In genomic region chr3:99012051-99012450, GRCh38 we compare ENCODE assay signal across 11 cellular contexts.
DNase-seq lines count a peak whose midpoint lies in the region; ATAC-seq, FAIRE-seq and TF ChIP-seq lines count a peak whose summit lies in the region.
"Had no signal": no experiment of that assay in that cellular context is flagged by ENCODE, and none has a peak within 500 bp of the region (broad histone marks: within the 10 kb centered on the region; RNA-seq: fewer than 3 reads in every experiment).

No MANE protein-coding gene starts in this region.

- CTCF ChIA-PET in activated CD4-positive, alpha-beta T cell treated with anti-CD3 and anti-CD28 coated beads, Interleukin-2, amount 10 ng/mL, durations not matched to agents 7 days and 5 days (lab: Charles Lee): no interaction called here

- no peaks in the 10 kb centered on the region for H3K27me3 Mint-ChIP-seq in activated CD4-positive, alpha-beta T cell treated with anti-CD3 and anti-CD28 coated beads, Interleukin-2, amount 10 ng/mL, durations not matched to agents 7 days and 5 days

- H3K9me3 Mint-ChIP-seq in activated CD4-positive, alpha-beta T cell treated with anti-CD3 and anti-CD28 coated beads, Interleukin-2, amount 10 ng/mL, durations not matched to agents 7 days and 5 days: no peaks in the 10 kb centered on the region
- H3K9me3 Mint-ChIP-seq: activated naive CD4-positive, alpha-beta T cell treated with anti-CD3 and anti-CD28 coated beads, Interleukin-2, amount 50 U/mL, for 24 hours had no signal

- H3K36me3 Mint-ChIP-seq in activated CD4-positive, alpha-beta T cell treated with anti-CD3 and anti-CD28 coated beads, Interleukin-2, amount 10 ng/mL, durations not matched to agents 7 days and 5 days (ENCODE audit: low read depth): no peaks in the 10 kb centered on the region
- H3K36me3 Mint-ChIP-seq: activated naive CD4-positive, alpha-beta T cell treated with anti-CD3 and anti-CD28 coated beads, Interleukin-2, amount 50 U/mL, for 24 hours had no signal

- POLR2A ChIA-PET in activated CD4-positive, alpha-beta T cell treated with anti-CD3 and anti-CD28 coated beads, Interleukin-2, amount 10 ng/mL, durations not matched to agents 7 days and 5 days (lab: Charles Lee): no interaction called here

- no peak overlapping the region for H3K27ac ChIP-seq in kidney (ENCODE audit: low read depth in 2 of 2, low read length in 2 of 2)
- H3K27ac ChIP-seq: heart right ventricle, transverse colon had no signal

- intact Hi-C loops in kidney (cut with DNase I): no loop called here

- peaks cover 0 to 6% of the 10 kb centered on the region in 2 donors for H3K4me1 ChIP-seq in kidney (ENCODE audit: control insufficient read depth in 1 of 2, insufficient read depth in 1 of 2, low read depth in 1 of 2, low read length in 2 of 2)
- H3K4me1 ChIP-seq: heart right ventricle, transverse colon had no signal

- no peaks in the 10 kb centered on the region for H3K9me3 ChIP-seq in kidney (ENCODE audit: control insufficient read depth in 1 of 2, low read length in 2 of 2)
- H3K9me3 ChIP-seq: heart right ventricle, transverse colon had no signal

- no peaks in the 10 kb centered on the region for H3K36me3 ChIP-seq in kidney (ENCODE audit: control insufficient read depth in 1 of 2, insufficient read depth in 2 of 2, low read length in 2 of 2)
- H3K36me3 ChIP-seq: heart right ventricle, transverse colon had no signal

- H3K4me3 Mint-ChIP-seq in activated CD4-positive, alpha-beta T cell treated with anti-CD3 and anti-CD28 coated beads, Interleukin-2, amount 10 ng/mL, durations not matched to agents 7 days and 5 days: no peak overlapping the region
- H3K4me3 Mint-ChIP-seq: activated naive CD4-positive, alpha-beta T cell treated with anti-CD3 and anti-CD28 coated beads, Interleukin-2, amount 50 U/mL, for 24 hours had no signal

- H3K9ac ChIP-seq in kidney (ENCODE audit: low read length in 2 of 2): no peak overlapping the region

- no peak for TF ChIP-seq POLR2A in GM18505 (IDR thresholded peaks at IDR 0.05; ENCODE audit: borderline replicate concordance, extremely low read depth, insufficient read depth, insufficient read length)

- no peak overlapping the region for H3K4me3 ChIP-seq in kidney (ENCODE audit: low read length in 2 of 2)
- H3K4me3 ChIP-seq: heart right ventricle, transverse colon had no signal

- H3K27ac Mint-ChIP-seq in activated CD4-positive, alpha-beta T cell treated with anti-CD3 and anti-CD28 coated beads, Interleukin-2, amount 10 ng/mL, durations not matched to agents 7 days and 5 days: no peak overlapping the region
- H3K27ac Mint-ChIP-seq: activated naive CD4-positive, alpha-beta T cell treated with anti-CD3 and anti-CD28 coated beads, Interleukin-2, amount 50 U/mL, for 24 hours had no signal

- no peak for TF ChIP-seq CTCF in kidney (IDR thresholded peaks at IDR 0.05; ENCODE audit: borderline replicate concordance, extremely low read depth, insufficient read depth)

- no peaks in the 10 kb centered on the region for H3K4me1 Mint-ChIP-seq in activated CD4-positive, alpha-beta T cell treated with anti-CD3 and anti-CD28 coated beads, Interleukin-2, amount 10 ng/mL, durations not matched to agents 7 days and 5 days
- H3K4me1 Mint-ChIP-seq: activated naive CD4-positive, alpha-beta T cell treated with anti-CD3 and anti-CD28 coated beads, Interleukin-2, amount 50 U/mL, for 24 hours had no signal

- ATAC-seq in GM18505 (IDR thresholded peaks at IDR 0.05; ENCODE audit: unreplicated experiment) (peak; percentile 94), GM21576 (IDR thresholded peaks at IDR 0.05; ENCODE audit: unreplicated experiment) (peak; percentile 79), HG03442 (IDR thresholded peaks at IDR 0.05; ENCODE audit: unreplicated experiment) (peak; percentile 93)

- peak; percentile 51 for DNase-seq in kidney
- DNase-seq in activated CD4-positive, alpha-beta T cell treated with anti-CD3 and anti-CD28 coated beads, Interleukin-2, amount 10 ng/mL, durations not matched to agents 7 days and 5 days: no peak
- no peak for DNase-seq in NCI-H524 treated with DMSO at 0.1 percent for 48 hours (lab: John Stamatoyannopoulos, UW)
- no peak for DNase-seq in COR-L47 (lab: John Stamatoyannopoulos, UW)
- no peak for DNase-seq in GDM1 (lab: John Stamatoyannopoulos, UW)
- DNase-seq: heart right ventricle, transverse colon had no signal

- FAIRE-seq in kidney (lab: Jason Lieb, UNC): no peak
